ENCODE assay signal across 8 cellular contexts in genomic region chr7:44637788-44638594, GRCh38. TPM values are rescaled to one million over a fixed set of nuclear protein-coding genes. Genes with fewer than 3 reads are reported as not detected.
A peak's percentile ranks its signal among the peaks of the same experiment; 100 is the strongest.
DNase-seq lines count a peak whose midpoint lies in the region; ATAC-seq, FAIRE-seq and TF ChIP-seq lines count a peak whose summit lies in the region.

No MANE protein-coding gene starts in this region.

- no peaks in the 10 kb centered on the region for H3K9me3 ChIP-seq in adrenal gland (replicated peaks in 1 of 3)

- H3K4me1 ChIP-seq in adrenal gland (replicated peaks in 1 of 2): peaks cover 43 to 46% of the 10 kb centered on the region in 2 donors

- intact Hi-C loops in adrenal gland (cut with DNase I): no loop called here

- no peaks in the 10 kb centered on the region for H3K27me3 ChIP-seq in adrenal gland

- no peak overlapping the region for H3K4me3 ChIP-seq in adrenal gland

- WGBS in adrenal gland, 4 donors: 49 to 70% (median 54%) methylated on average over 8 of the region's 8 CpGs

- DNase-seq in GM19239 (ENCODE audit: insufficient read length, low spot score) (no peak), SW 1271 (lab: John Stamatoyannopoulos, UW) (peak; percentile 67 to 83), adrenal gland (peak; percentile 49 to 82 (median 70)), left lobe of liver (ENCODE audit: low spot score) (peak; percentile 42), COR-L47 (lab: John Stamatoyannopoulos, UW) (no peak), occipital lobe (lab: John Stamatoyannopoulos, UW) (no peak)
- DNase-seq in stimulated activated CD8-positive, alpha-beta memory T cell treated with anti-CD3 and anti-CD28 coated beads, Interleukin-15, amount 100 ng/mL, for 4 hours (ENCODE audit: low read depth in 2 of 2): peak; percentile 55 to 70

- TF ChIP-seq CTCF in adrenal gland (IDR thresholded peaks at IDR 0.05): no peak

- ATAC-seq in HG03139 (IDR thresholded peaks at IDR 0.05; ENCODE audit: unreplicated experiment) (peak; percentile 33), left lobe of liver (no peak)

- H3K27ac ChIP-seq in adrenal gland: peak overlapping the region; percentile 57 to 91 (median 85)

- peak in 1 of 2 donors; percentile 18 for TF ChIP-seq POLR2A in adrenal gland (IDR thresholded peaks at IDR 0.05)

- FAIRE-seq in GM19239 (lab: Jason Lieb, UNC): peak; percentile 85

- H3K36me3 ChIP-seq in adrenal gland (replicated peaks in 1 of 2): no peaks in the 10 kb centered on the region

RNA-seq across cellular contexts. Expression of gene OGDH, which starts 31.6 kb away (rescaled TPM):
- total RNA-seq in adrenal gland (100 to 1,000 TPM; 128 to 284 (median 151) TPM), left lobe of liver (50.9 TPM), occipital lobe (40.9 TPM)
- 100 to 1,000 TPM in 1 of 3 donors, 10 to 100 TPM in 2; 46.0 to 148 (median 59.8) TPM for polyA plus RNA-seq in adrenal gland

RNA-seq across cellular contexts. Expression of gene TMED4, which starts 56.0 kb away (rescaled TPM):
- total RNA-seq in adrenal gland (100 to 1,000 TPM in 6 of 8 donors, 10 to 100 TPM in 2; 87.5 to 189 (median 127) TPM), left lobe of liver (45.5 TPM), occipital lobe (74.2 TPM)
- 10 to 100 TPM; 45.2 to 64.9 (median 46.7) TPM for polyA plus RNA-seq in adrenal gland

Comparison
In these comparisons a context has a peak if more than half of its experiments do, and no peak if none do; other contexts are left out.
1. DNase-seq: peak in SW 1271 (2 of 2), adrenal gland (7 of 7), left lobe of liver (single experiment) and stimulated activated CD8-positive, alpha-beta memory T cell treated with anti-CD3 and anti-CD28 coated beads, Interleukin-15, amount 100 ng/mL, for 4 hours (2 of 2); none in GM19239 (single experiment), COR-L47 (single experiment) and occipital lobe (single experiment).